ENCODE assay signal across 33 cellular contexts in genomic region chr2:178108176-178108575, GRCh38. TPM values are rescaled to one million over a fixed set of nuclear protein-coding genes. Genes with fewer than 3 reads are reported as not detected.
"Had no signal": no experiment of that assay in that cellular context is flagged by ENCODE, and none has a peak within 500 bp of the region (broad histone marks: within the 10 kb centered on the region; RNA-seq: fewer than 3 reads in every experiment).

No MANE protein-coding gene starts in this region.

- H3K36me3 Mint-ChIP-seq: activated naive CD4-positive, alpha-beta T cell treated with anti-CD3 and anti-CD28 coated beads, Interleukin-2, amount 50 U/mL, for 24 hours; activated naive CD8-positive, alpha-beta T cell treated with anti-CD3 and anti-CD28 coated beads for 36 hours; T-cell had no signal

- H3K4me3 Mint-ChIP-seq: activated B cell treated with CpG ODN at 0.5 μM for 24 hours; activated CD8-positive, alpha-beta T cell treated with anti-CD3 and anti-CD28 coated beads for 36 hours; activated naive CD4-positive, alpha-beta T cell treated with anti-CD3 and anti-CD28 coated beads for 36 hours; activated naive CD4-positive, alpha-beta T cell treated with anti-CD3 and anti-CD28 coated beads, Interleukin-2, amount 50 U/mL, for 24 hours; activated naive CD8-positive, alpha-beta T cell treated with anti-CD3 and anti-CD28 coated beads for 36 hours; activated naive CD8-positive, alpha-beta T cell treated with anti-CD3 and anti-CD28 coated beads, Interleukin-2, amount 50 U/mL, for 24 hours; activated T-cell treated with anti-CD3 and anti-CD28 coated beads, Interleukin-2, amount 50 U/mL, for 4 hours; activated T-helper 17 cell treated with anti-CD3 and anti-CD28 coated beads, Interleukin-2, amount 50 U/mL, for 72 hours; effector memory CD8-positive, alpha-beta T cell; T-cell; T-helper 1 cell treated with Interleukin-12 subunit alpha and Interleukin-12 subunit beta and Interleukin-4 antibody, amounts not matched to agents 30 μg/mL and 1 μg/mL, for 36 hours had no signal

- H3K27me3 ChIP-seq: adrenal gland, body of pancreas, foreskin keratinocyte, gastrocnemius medialis, heart left ventricle had no signal

- DNase-seq: activated B cell treated with CpG ODN at 0.5 μM for 24 hours; activated CD4-positive, alpha-beta T cell treated with anti-CD3 and anti-CD28 coated beads for 48 hours; activated CD4-positive, alpha-beta T cell treated with anti-CD3 and anti-CD28 coated beads, Interleukin-2, amount 50 U/mL, for 1 hour; activated CD4-positive, alpha-beta T cell treated with anti-CD3 and anti-CD28 coated beads, Interleukin-2, amount 50 U/mL, for 48 hours; activated CD8-positive, alpha-beta memory T cell treated with anti-CD3 and anti-CD28 coated beads for 24 hours; activated CD8-positive, alpha-beta T cell treated with anti-CD3 and anti-CD28 coated beads for 36 hours; activated effector memory CD4-positive, alpha-beta T cell treated with anti-CD3 and anti-CD28 coated beads, Interleukin-2, amount 50 U/mL, for 16 hours; activated naive CD4-positive, alpha-beta T cell treated with anti-CD3 and anti-CD28 coated beads for 36 hours; activated naive CD8-positive, alpha-beta T cell treated with anti-CD3 and anti-CD28 coated beads for 36 hours; activated naive CD8-positive, alpha-beta T cell treated with anti-CD3 and anti-CD28 coated beads, Interleukin-2, amount 50 U/mL, for 24 hours; activated T-cell treated with anti-CD3 and anti-CD28 coated beads, Interleukin-2, amount 50 U/mL, for 4 hours; adrenal gland; amygdala; aorta; body of pancreas; caudate nucleus; cortex of kidney; dermis blood vessel endothelial cell; effector CD4-positive, alpha-beta T cell; effector memory CD8-positive, alpha-beta T cell; erythroblast; foreskin keratinocyte; gastrocnemius medialis; glutamatergic neuron; heart left ventricle; T-cell; T-helper 9 cell had no signal

- H3K4me1 ChIP-seq: foreskin keratinocyte had no signal

- H3K9me3 Mint-ChIP-seq: activated B cell treated with CpG ODN at 0.5 μM for 24 hours; activated CD8-positive, alpha-beta T cell treated with anti-CD3 and anti-CD28 coated beads for 36 hours; activated naive CD4-positive, alpha-beta T cell treated with anti-CD3 and anti-CD28 coated beads for 36 hours; activated naive CD4-positive, alpha-beta T cell treated with anti-CD3 and anti-CD28 coated beads, Interleukin-2, amount 50 U/mL, for 24 hours; activated naive CD8-positive, alpha-beta T cell treated with anti-CD3 and anti-CD28 coated beads for 36 hours; activated naive CD8-positive, alpha-beta T cell treated with anti-CD3 and anti-CD28 coated beads, Interleukin-2, amount 50 U/mL, for 24 hours; activated T-cell treated with anti-CD3 and anti-CD28 coated beads, Interleukin-2, amount 50 U/mL, for 4 hours; activated T-helper 17 cell treated with anti-CD3 and anti-CD28 coated beads, Interleukin-2, amount 50 U/mL, for 72 hours; effector memory CD8-positive, alpha-beta T cell; T-cell; T-helper 1 cell treated with Interleukin-12 subunit alpha and Interleukin-12 subunit beta and Interleukin-4 antibody, amounts not matched to agents 30 μg/mL and 1 μg/mL, for 36 hours had no signal

- H3K36me3 ChIP-seq: adrenal gland, esophagus muscularis mucosa, gastrocnemius medialis, heart left ventricle had no signal

- ATAC-seq: activated CD4-positive, CD25-positive, alpha-beta regulatory T cell treated with anti-CD3 and anti-CD28 coated beads, Interleukin-2, amount 50 U/mL, for 24 hours; activated CD8-positive, alpha-beta T cell treated with anti-CD3 and anti-CD28 coated beads for 36 hours; activated naive CD8-positive, alpha-beta T cell treated with anti-CD3 and anti-CD28 coated beads, Interleukin-2, amount 50 U/mL, for 24 hours; activated T-cell treated with anti-CD3 and anti-CD28 coated beads, Interleukin-2, amount 50 U/mL, for 4 hours; activated T-helper 17 cell treated with anti-CD3 and anti-CD28 coated beads, Interleukin-2, amount 50 U/mL, for 72 hours; body of pancreas; effector memory CD8-positive, alpha-beta T cell; foreskin keratinocyte; gastrocnemius medialis; heart left ventricle; T-cell had no signal

- H3K27ac Mint-ChIP-seq: activated B cell treated with CpG ODN at 0.5 μM for 24 hours; activated CD8-positive, alpha-beta T cell treated with anti-CD3 and anti-CD28 coated beads for 36 hours; activated naive CD4-positive, alpha-beta T cell treated with anti-CD3 and anti-CD28 coated beads for 36 hours; activated naive CD4-positive, alpha-beta T cell treated with anti-CD3 and anti-CD28 coated beads, Interleukin-2, amount 50 U/mL, for 24 hours; activated naive CD8-positive, alpha-beta T cell treated with anti-CD3 and anti-CD28 coated beads for 36 hours; activated naive CD8-positive, alpha-beta T cell treated with anti-CD3 and anti-CD28 coated beads, Interleukin-2, amount 50 U/mL, for 24 hours; activated T-helper 17 cell treated with anti-CD3 and anti-CD28 coated beads, Interleukin-2, amount 50 U/mL, for 72 hours; effector memory CD8-positive, alpha-beta T cell; T-cell; T-helper 1 cell treated with Interleukin-12 subunit alpha and Interleukin-12 subunit beta and Interleukin-4 antibody, amounts not matched to agents 30 μg/mL and 1 μg/mL, for 36 hours had no signal

- H3K27ac ChIP-seq: adrenal gland, body of pancreas, esophagus muscularis mucosa, foreskin keratinocyte, gastrocnemius medialis, heart left ventricle had no signal

- H3K9me3 ChIP-seq: adrenal gland, body of pancreas, esophagus muscularis mucosa, gastrocnemius medialis, heart left ventricle had no signal

- H3K4me3 ChIP-seq: adrenal gland, body of pancreas, esophagus muscularis mucosa, gastrocnemius medialis, heart left ventricle had no signal

- H3K27me3 Mint-ChIP-seq: activated B cell treated with CpG ODN at 0.5 μM for 24 hours; activated CD8-positive, alpha-beta T cell treated with anti-CD3 and anti-CD28 coated beads for 36 hours; activated naive CD4-positive, alpha-beta T cell treated with anti-CD3 and anti-CD28 coated beads, Interleukin-2, amount 50 U/mL, for 24 hours; activated naive CD8-positive, alpha-beta T cell treated with anti-CD3 and anti-CD28 coated beads for 36 hours; activated naive CD8-positive, alpha-beta T cell treated with anti-CD3 and anti-CD28 coated beads, Interleukin-2, amount 50 U/mL, for 24 hours; activated T-helper 17 cell treated with anti-CD3 and anti-CD28 coated beads, Interleukin-2, amount 50 U/mL, for 72 hours; T-cell had no signal

RNA-seq across cellular contexts. Expression of gene PDE11A, which starts 35.6 kb away (rescaled TPM):
- total RNA-seq: activated B cell treated with CpG ODN at 0.5 μM for 24 hours; activated CD8-positive, alpha-beta T cell treated with anti-CD3 and anti-CD28 coated beads for 36 hours; activated naive CD4-positive, alpha-beta T cell treated with anti-CD3 and anti-CD28 coated beads for 36 hours; activated T-cell treated with anti-CD3 and anti-CD28 coated beads, Interleukin-2, amount 50 U/mL, for 4 hours; T-cell; T-helper 2 cell treated with Interferon-gamma antibody and Interleukin-4, amounts not matched to agents 100 ng/mL and 5 ng/mL, for 36 hours had no signal
